Comparison of ENCODE assay signal across 1 cellular context in the genomic region with DNA sequence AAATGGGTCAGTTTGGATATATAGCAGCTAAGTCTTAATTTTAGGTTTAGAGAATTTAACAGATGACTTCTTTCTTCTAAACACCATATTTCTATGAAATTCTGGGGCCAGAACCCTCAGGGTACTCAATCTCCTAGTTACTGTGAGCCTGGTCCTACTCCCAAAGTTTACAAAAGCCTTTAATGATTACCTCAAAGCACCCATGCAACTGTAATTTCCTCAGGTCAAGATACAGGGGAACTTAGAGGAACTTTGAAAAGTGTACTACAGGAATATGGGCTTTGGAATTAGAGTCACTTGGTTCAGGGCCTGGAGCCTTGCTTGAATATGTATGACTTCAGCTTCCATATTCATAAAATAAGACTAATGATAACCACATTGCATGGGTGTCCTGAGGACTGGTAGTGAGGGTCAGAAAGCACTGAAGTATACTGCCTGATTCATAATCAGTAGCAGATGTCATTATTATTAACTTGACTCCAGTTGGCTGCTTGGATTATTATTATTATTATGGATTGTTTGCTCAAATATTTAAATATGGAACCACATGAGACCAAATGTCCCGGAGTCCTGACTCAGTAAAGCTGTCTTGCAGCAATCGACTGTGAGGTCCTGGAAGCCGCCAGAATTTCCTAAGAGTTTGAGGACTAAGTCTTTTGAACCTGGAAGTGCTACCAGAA.
TF ChIP-seq lines count a peak whose summit lies in the region.

No MANE protein-coding gene starts in this region.

TF ChIP-seq in H1, 55 proteins besides CTCF, POLR2A, EP300 and RAD21:
- TF ChIP-seq, protein P1, sequence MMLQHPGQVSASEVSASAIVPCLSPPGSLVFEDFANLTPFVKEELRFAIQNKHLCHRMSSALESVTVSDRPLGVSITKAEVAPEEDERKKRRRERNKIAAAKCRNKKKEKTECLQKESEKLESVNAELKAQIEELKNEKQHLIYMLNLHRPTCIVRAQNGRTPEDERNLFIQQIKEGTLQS (IDR thresholded peaks at IDR 0.05; ENCODE audit: insufficient read depth, low read depth, low read length): no peak
- TF ChIP-seq POU5F1 (IDR thresholded peaks at IDR 0.05; ENCODE audit: low read depth, low read length) (no peak), CBX8 (IDR thresholded peaks at IDR 0.05; ENCODE audit: borderline replicate concordance, low read depth, low read length) (no peak)
